30 cellular contexts compared by ENCODE assay signal in genomic region chr18:78156466-78156865, GRCh38.
"Had no signal": no experiment of that assay in that cellular context is flagged by ENCODE, and none has a peak within 500 bp of the region (broad histone marks: within the 10 kb centered on the region; RNA-seq: fewer than 3 reads in every experiment).

No MANE protein-coding gene starts in this region.

- H3K9me3 ChIP-seq: esophagus muscularis mucosa, gastrocnemius medialis, heart left ventricle had no signal

- H3K4me3 ChIP-seq: coronary artery, esophagus muscularis mucosa, gastrocnemius medialis, heart left ventricle had no signal

- FAIRE-seq: astrocyte, bronchial epithelial cell had no signal

- H3K4me1 ChIP-seq: esophagus muscularis mucosa, foreskin keratinocyte, gastrocnemius medialis, heart left ventricle had no signal

- ATAC-seq: activated CD4-positive, alpha-beta T cell treated with anti-CD3 and anti-CD28 coated beads for 36 hours; activated CD8-positive, alpha-beta memory T cell treated with anti-CD3 and anti-CD28 coated beads, Interleukin-2, amount 10 ng/mL, durations not matched to agents 7 days and 5 days; activated CD8-positive, alpha-beta T cell treated with anti-CD3 and anti-CD28 coated beads, Interleukin-2, amount 10 ng/mL, durations not matched to agents 7 days and 5 days; activated naive CD4-positive, alpha-beta T cell treated with anti-CD3 and anti-CD28 coated beads, Interleukin-2, amount 50 U/mL, for 72 hours; effector memory CD8-positive, alpha-beta T cell; foreskin keratinocyte; gastrocnemius medialis; heart left ventricle had no signal

- DNase-seq: activated CD4-positive, alpha-beta memory T cell treated with anti-CD3 and anti-CD28 coated beads for 36 hours; activated CD4-positive, alpha-beta T cell treated with anti-CD3 and anti-CD28 coated beads for 36 hours; activated CD4-positive, alpha-beta T cell treated with anti-CD3 and anti-CD28 coated beads, Interleukin-2, amount 10 ng/mL, durations not matched to agents 24 days and 14 days; activated CD4-positive, CD25-positive, alpha-beta regulatory T cell; activated CD4-positive, CD25-positive, alpha-beta regulatory T cell treated with anti-CD3 and anti-CD28 coated beads, Interleukin-2, amount 50 U/mL, for 72 hours; activated CD8-positive, alpha-beta memory T cell treated with anti-CD3 and anti-CD28 coated beads, Interleukin-2, amount 10 ng/mL, durations not matched to agents 7 days and 5 days; activated CD8-positive, alpha-beta memory T cell treated with anti-CD3 and anti-CD28 coated beads, Interleukin-2, amount 50 U/mL, for 4 hours; activated CD8-positive, alpha-beta T cell treated with anti-CD3 and anti-CD28 coated beads, Interleukin-2, amount 10 ng/mL, durations not matched to agents 7 days and 5 days; activated gamma-delta T cell; activated naive CD4-positive, alpha-beta T cell; activated naive CD4-positive, alpha-beta T cell treated with anti-CD3 and anti-CD28 coated beads, Interleukin-2, amount 10 ng/mL, durations not matched to agents 7 days and 5 days; activated naive CD8-positive, alpha-beta T cell treated with anti-CD3 and anti-CD28 coated beads, Interleukin-2, amount 10 ng/mL, durations not matched to agents 7 days and 5 days; activated T-cell treated with anti-CD3 and anti-CD28 coated beads, Interleukin-2, amount 50 U/mL, for 1 hour; activated T-cell treated with anti-CD3 and anti-CD28 coated beads, Interleukin-2, amount 50 U/mL, for 48 hours; anterior cingulate cortex; brain microvascular endothelial cell; dermis blood vessel endothelial cell; effector CD4-positive, alpha-beta T cell; effector memory CD8-positive, alpha-beta T cell; erythroblast; foreskin keratinocyte; gastrocnemius medialis; glutamatergic neuron; heart left ventricle; T-helper 2 cell had no signal

- H3K27ac ChIP-seq: brain microvascular endothelial cell, coronary artery, esophagus muscularis mucosa, foreskin keratinocyte, gastrocnemius medialis, heart left ventricle had no signal

- H3K27me3 ChIP-seq: brain microvascular endothelial cell, foreskin keratinocyte, gastrocnemius medialis, heart left ventricle had no signal

- H3K36me3 ChIP-seq: brain microvascular endothelial cell, esophagus muscularis mucosa, gastrocnemius medialis, heart left ventricle had no signal
